Comparison of ENCODE assay signal across 11 cellular contexts in the genomic region with DNA sequence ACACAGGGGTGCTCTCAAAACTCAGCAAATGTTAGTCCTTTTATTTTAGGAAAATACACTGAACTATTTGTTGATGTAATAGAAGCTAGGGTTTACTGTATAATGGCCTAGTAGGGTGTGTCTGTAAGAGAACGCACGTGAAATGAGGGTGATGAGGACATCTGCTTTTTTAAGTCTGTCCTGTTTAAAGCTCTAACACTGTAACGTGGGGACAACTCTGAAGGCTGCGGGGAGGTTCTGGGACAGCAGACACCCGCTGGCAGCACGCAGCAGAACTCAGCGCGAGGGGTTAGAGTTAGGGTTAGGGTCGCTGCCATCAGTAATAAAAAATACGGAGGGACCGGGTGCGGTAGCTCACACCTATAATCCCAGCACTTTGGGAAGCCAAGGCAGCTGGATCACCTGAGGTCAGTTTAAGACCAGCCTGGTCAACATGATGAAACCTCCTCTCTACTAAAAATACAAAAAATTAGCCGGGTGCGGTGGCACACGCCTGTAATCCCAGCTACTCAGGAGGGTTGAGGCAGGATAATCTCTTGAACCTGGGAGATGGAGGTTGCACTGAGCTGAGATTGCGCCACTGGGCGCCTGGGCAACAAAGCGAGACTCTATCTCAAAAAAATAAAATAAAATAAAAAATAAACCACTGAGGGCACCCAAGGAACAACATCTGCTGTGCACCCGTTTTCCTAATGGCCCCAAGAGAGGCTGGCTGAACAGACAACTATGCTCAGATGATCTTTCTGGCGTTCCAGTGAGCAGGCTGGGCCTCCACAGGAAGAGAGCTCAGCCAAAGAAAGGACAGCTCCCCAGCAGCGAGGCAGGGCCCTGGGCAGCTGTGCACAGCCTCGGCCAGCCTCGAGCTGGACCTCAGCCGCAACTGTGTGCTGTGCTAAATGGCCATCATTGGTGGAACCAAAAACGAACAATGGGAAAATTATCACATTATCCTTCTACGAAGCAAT.
DNase-seq lines count a peak whose midpoint lies in the region; ATAC-seq, FAIRE-seq and TF ChIP-seq lines count a peak whose summit lies in the region.
"Had no signal": no experiment of that assay in that cellular context is flagged by ENCODE, and none has a peak within 500 bp of the region (broad histone marks: within the 10 kb centered on the region; RNA-seq: fewer than 3 reads in every experiment).

No MANE protein-coding gene starts in this region.

- H3K18ac ChIP-seq in IMR-90 (ENCODE audit: low read depth, low read length) = no peak overlapping the region

- 60% methylated on average over 3 of the region's 26 CpGs; no CpG with 5 or more reads in 1 of the 2 experiments for WGBS in IMR-90 (ENCODE audit: extremely low coverage in 2 of 2, insufficient read length in 1 of 2), 2 experiments
- 69 to 82% (median 79%) methylated on average over 26 of the region's 26 CpGs for WGBS in spleen, 5 donors

- H4K91ac ChIP-seq in IMR-90 (ENCODE audit: insufficient read depth, low read depth, low read length) = no peak overlapping the region

- no peak overlapping the region for H2AK9ac ChIP-seq in IMR-90 (replicated peaks; ENCODE audit: low read depth, low read length, poor library complexity)

- TF ChIP-seq CTCF in IMR-90 (conservative IDR thresholded peaks at IDR 0.05; ENCODE audit: low read depth, low read length) (no peak), kidney (IDR thresholded peaks at IDR 0.05; ENCODE audit: borderline replicate concordance, extremely low read depth, insufficient read depth) (no peak), spleen (IDR thresholded peaks at IDR 0.05 in 8 of 11, conservative IDR thresholded peaks at IDR 0.05 in 3 of 11) (no peak)

- no TSS peak for BruUV-seq in IMR-90 (replicated peaks; lab: Mats Ljungman, UMichigan)

- H3K27me3 ChIP-seq in IMR-90 (ENCODE audit: control insufficient read depth, insufficient read depth, low read length) (no peaks in the 10 kb centered on the region), spleen (replicated peaks in 1 of 7) (peaks cover 0 to 78% (median 5%) of the 10 kb centered on the region in 7 donors)

- TF ChIP-seq RAD21 in IMR-90 (IDR thresholded peaks at IDR 0.05; ENCODE audit: low read length) = no peak

- H2BK120ac ChIP-seq in IMR-90 (ENCODE audit: low read depth, low read length) = no peak overlapping the region

- H3K56ac ChIP-seq in IMR-90 (ENCODE audit: extremely low read depth, insufficient read depth, low read length) = no peak overlapping the region

- no peak for FAIRE-seq in kidney (lab: Jason Lieb, UNC)
- FAIRE-seq: HTR-8/SVneo had no signal

- peaks cover 6% of the 10 kb centered on the region for H3K36me3 ChIP-seq in IMR-90 (ENCODE audit: control insufficient read depth, insufficient read depth, low read length)
- H3K36me3 ChIP-seq in kidney (ENCODE audit: control insufficient read depth in 1 of 2, insufficient read depth in 2 of 2, low read length in 2 of 2) = peaks cover 0 to 4% of the 10 kb centered on the region in 2 donors
- H3K36me3 ChIP-seq in spleen = no peaks in the 10 kb centered on the region

- POLR2A ChIA-PET in IMR-90 (lab: Charles Lee; ENCODE audit: unreplicated experiment) = no interaction called here

- no peak overlapping the region for H3K9ac ChIP-seq in IMR-90 (ENCODE audit: low read depth, low read length)
- peak overlapping the region in 1 of 2 donors; percentile 29 for H3K9ac ChIP-seq in kidney (ENCODE audit: low read length in 2 of 2)

- no peak overlapping the region for H3K27ac ChIP-seq in IMR-90 (ENCODE audit: insufficient read depth, low read length)
- peak overlapping the region; percentile 52 for H3K27ac ChIP-seq in caudate nucleus (ENCODE audit: low read depth, low read length)
- H3K27ac ChIP-seq in kidney (ENCODE audit: low read depth in 2 of 2, low read length in 2 of 2) = peak overlapping the region; percentile 72 to 90
- H3K27ac ChIP-seq in spleen = peak overlapping the region in 7 of 8 donors; percentile 0 to 80 (median 70)

- no peak for TF ChIP-seq POLR2A in IMR-90 (IDR thresholded peaks at IDR 0.05; ENCODE audit: low read depth, low read length)
- no peak for TF ChIP-seq POLR2A in spleen (IDR thresholded peaks at IDR 0.05)

- intact Hi-C loops in IMR-90 (cut with micrococcal nuclease) = loop anchor here (10.0 kb wide), 1 partner anchor 148 kb away; no protein-coding TSS in a partner anchor
- intact Hi-C loops in kidney (cut with DNase I) = no loop called here
- intact Hi-C loops in spleen (cut with DNase I; ENCODE audit: low total_unique reads) = no loop called here

- H2BK20ac ChIP-seq in IMR-90 (ENCODE audit: low read depth, low read length) = no peak overlapping the region

- no peak overlapping the region for H2AFZ ChIP-seq in IMR-90 (replicated peaks; ENCODE audit: low read length, poor library complexity)

- dilution Hi-C loops in IMR-90 (cut with HindIII; ENCODE audit: low sequenced_read_pairs, unreplicated experiment) = no loop called here

- no peak overlapping the region for H4K5ac ChIP-seq in IMR-90 (ENCODE audit: low read depth, low read length)

- no peak overlapping the region for H2BK5ac ChIP-seq in IMR-90 (ENCODE audit: low read depth, low read length, poor library complexity, severe bottlenecking)

- peaks cover 55 to 94% of the 10 kb centered on the region in 2 experiments for H3K79me1 ChIP-seq in IMR-90 (ENCODE audit: low read depth in 1 of 2, low read length in 2 of 2)

- H3K4me3 ChIP-seq in IMR-90 (ENCODE audit: insufficient read depth, low read depth, low read length) (no peak overlapping the region), kidney (ENCODE audit: low read length in 2 of 2) (no peak overlapping the region), spleen (peak overlapping the region in 1 of 8 donors; percentile 21)
- H3K4me3 ChIP-seq: skin epidermis had no signal

- H3K23ac ChIP-seq in IMR-90 (ENCODE audit: low read depth, low read length) = no peak overlapping the region

- H3K4me1 ChIP-seq in IMR-90 (ENCODE audit: control insufficient read depth, insufficient read depth, low read length) (peaks cover 40% of the 10 kb centered on the region), kidney (ENCODE audit: control insufficient read depth in 1 of 2, insufficient read depth in 1 of 2, low read depth in 1 of 2, low read length in 2 of 2) (peaks cover 75 to 80% of the 10 kb centered on the region in 2 donors), spleen (peaks cover 40 to 97% (median 76%) of the 10 kb centered on the region in 6 donors)

- DNase-seq in IMR-90 (no peak), caudate nucleus (lab: John Stamatoyannopoulos, UW) (peak in 42 of 61 donors; percentile 5 to 71 (median 34)), kidney (peak; percentile 82), spleen (no peak), NCI-H446 treated with DMSO at 0.1 percent for 48 hours (lab: John Stamatoyannopoulos, UW) (no peak)
- DNase-seq: EL had no signal

- peaks cover 85% of the 10 kb centered on the region for H4K20me1 ChIP-seq in IMR-90 (ENCODE audit: insufficient read depth, low read length)

- no peaks in the 10 kb centered on the region for H3K9me3 ChIP-seq in IMR-90 (ENCODE audit: control insufficient read depth, insufficient read depth, low read length)
- H3K9me3 ChIP-seq in kidney (ENCODE audit: control insufficient read depth in 1 of 2, low read length in 2 of 2) = no peaks in the 10 kb centered on the region
- no peaks in the 10 kb centered on the region for H3K9me3 ChIP-seq in spleen

- in situ Hi-C loops in IMR-90 (cut with MboI; ENCODE audit: low sequenced_read_pairs) = no loop called here

- H3K4me2 ChIP-seq in IMR-90 (ENCODE audit: low read depth, low read length) = no peak overlapping the region

- ATAC-seq in IMR-90 (ENCODE audit: low read depth) (0 out of 2 replicates have a peak, but pooled peaks have one; percentile 24), GM21717 (IDR thresholded peaks at IDR 0.05; ENCODE audit: unreplicated experiment) (no peak), HG03196 (IDR thresholded peaks at IDR 0.05; ENCODE audit: unreplicated experiment) (no peak), HG03432 (IDR thresholded peaks at IDR 0.05; ENCODE audit: unreplicated experiment) (no peak)

- peak overlapping the region; percentile 22; the same call in 1 of the 2 replicates for H2AK5ac ChIP-seq in IMR-90 (ENCODE audit: low read depth, low read length)

- H3K9me1 ChIP-seq in IMR-90 (ENCODE audit: insufficient read depth, low read length) = peaks cover 36% of the 10 kb centered on the region

- H2BK15ac ChIP-seq in IMR-90 (ENCODE audit: low read depth, low read length) = no peak overlapping the region

- H3K4ac ChIP-seq in IMR-90 (ENCODE audit: low read depth, low read length) = no peak overlapping the region

- H3K14ac ChIP-seq in IMR-90 (replicated peaks; ENCODE audit: low read depth, low read length) = no peak overlapping the region

- H4K8ac ChIP-seq in IMR-90 (ENCODE audit: low read depth in 2 of 2, low read length in 2 of 2) = 0 out of 4 replicates have a peak overlapping the region, but pooled peaks of 1 of the 2 experiments have one; percentile 19

- CTCF ChIA-PET in IMR-90 (lab: Yijun Ruan, JAX) = interaction anchor here (1.0 kb wide), 1 partner anchor 48 kb away, joined by 3 read pairs; no protein-coding TSS in a partner anchor

TF ChIP-seq in IMR-90, 13 proteins besides CTCF, POLR2A, EP300 and RAD21 (continues in another document):
- no peak for TF ChIP-seq RCOR1 (IDR thresholded peaks at IDR 0.05; ENCODE audit: insufficient replicate concordance, low read length)
- TF ChIP-seq MAZ (IDR thresholded peaks at IDR 0.05; ENCODE audit: borderline replicate concordance, low read depth, low read length) = no peak
- no peak for TF ChIP-seq MAFK (IDR thresholded peaks at IDR 0.05; ENCODE audit: low read depth, low read length)
- TF ChIP-seq, protein P1, sequence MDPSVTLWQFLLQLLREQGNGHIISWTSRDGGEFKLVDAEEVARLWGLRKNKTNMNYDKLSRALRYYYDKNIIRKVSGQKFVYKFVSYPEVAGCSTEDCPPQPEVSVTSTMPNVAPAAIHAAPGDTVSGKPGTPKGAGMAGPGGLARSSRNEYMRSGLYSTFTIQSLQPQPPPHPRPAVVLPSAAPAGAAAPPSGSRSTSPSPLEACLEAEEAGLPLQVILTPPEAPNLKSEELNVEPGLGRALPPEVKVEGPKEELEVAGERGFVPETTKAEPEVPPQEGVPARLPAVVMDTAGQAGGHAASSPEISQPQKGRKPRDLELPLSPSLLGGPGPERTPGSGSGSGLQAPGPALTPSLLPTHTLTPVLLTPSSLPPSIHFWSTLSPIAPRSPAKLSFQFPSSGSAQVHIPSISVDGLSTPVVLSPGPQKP (IDR thresholded peaks at IDR 0.05; ENCODE audit: borderline replicate concordance, low read depth, low read length) = no peak
- TF ChIP-seq NFE2L2 (IDR thresholded peaks at IDR 0.05; ENCODE audit: low read depth, low read length) = no peak
- no peak for TF ChIP-seq CEBPB (IDR thresholded peaks at IDR 0.05; ENCODE audit: low read depth, low read length)
- TF ChIP-seq BHLHE40 (IDR thresholded peaks at IDR 0.05; ENCODE audit: low read depth, low read length) = no peak

Comparison
In these comparisons a context has a peak if more than half of its experiments do, and no peak if none do; other contexts are left out.
1. DNase-seq: peak in caudate nucleus (42 of 61) and kidney (single experiment); none in IMR-90 (single experiment), spleen (single experiment) and NCI-H446 treated with DMSO at 0.1 percent for 48 hours (single experiment).